ENCODE assay signal across 9 cellular contexts in the genomic region with DNA sequence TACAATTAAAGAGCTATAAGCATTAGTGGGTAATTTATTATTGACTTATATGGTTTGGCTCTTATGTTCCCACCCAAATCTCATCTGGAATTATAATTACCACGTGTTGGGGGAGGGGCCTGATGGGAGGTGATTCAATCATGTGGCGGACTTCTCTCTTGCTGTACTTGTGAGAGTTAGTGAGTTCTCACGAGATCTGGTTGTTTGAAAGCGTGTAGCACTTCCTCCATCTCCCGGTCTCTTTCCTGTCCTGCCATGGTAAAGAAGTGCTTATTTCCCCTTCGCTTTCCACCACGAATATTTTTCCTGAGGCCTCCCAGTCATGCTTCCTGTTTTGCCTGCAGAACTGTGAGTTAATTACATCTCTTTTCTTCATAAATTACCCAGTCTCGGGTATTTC. TPM values are rescaled to one million over a fixed set of nuclear protein-coding genes. Genes with fewer than 3 reads are reported as not detected.
DNase-seq lines count a peak whose midpoint lies in the region; ATAC-seq lines count a peak whose summit lies in the region.
"Had no signal": no experiment of that assay in that cellular context is flagged by ENCODE, and none has a peak within 500 bp of the region (broad histone marks: within the 10 kb centered on the region; RNA-seq: fewer than 3 reads in every experiment).

No MANE protein-coding gene starts in this region.

- peaks cover 3% of the 10 kb centered on the region for H3K27me3 Mint-ChIP-seq in activated naive CD4-positive, alpha-beta T cell treated with anti-CD3 and anti-CD28 coated beads, Interleukin-2, amount 50 U/mL, for 24 hours
- H3K27me3 Mint-ChIP-seq in activated CD4-positive, alpha-beta memory T cell treated with anti-CD3 and anti-CD28 coated beads for 36 hours = no peaks in the 10 kb centered on the region
- H3K27me3 Mint-ChIP-seq in stimulated activated naive B cell treated with anti-CD40 and anti-IgM and Interleukin-4, amounts not matched to agents 10 μg/mL and 1 μg/mL and 100 μg/mL, for 72 hours = peaks cover 8 to 12% of the 10 kb centered on the region in 2 donors

- CTCF ChIA-PET in activated CD4-positive, alpha-beta memory T cell treated with anti-CD3 and anti-CD28 coated beads for 36 hours (lab: Charles Lee) = no interaction called here

- no peak overlapping the region for H3K27ac Mint-ChIP-seq in activated naive CD4-positive, alpha-beta T cell treated with anti-CD3 and anti-CD28 coated beads, Interleukin-2, amount 50 U/mL, for 24 hours
- H3K27ac Mint-ChIP-seq in activated CD4-positive, alpha-beta memory T cell treated with anti-CD3 and anti-CD28 coated beads for 36 hours = no peak overlapping the region
- peak overlapping the region; percentile 69 for H3K27ac Mint-ChIP-seq in stimulated activated naive B cell treated with anti-CD40 and anti-IgM and Interleukin-4, amounts not matched to agents 10 μg/mL and 1 μg/mL and 100 μg/mL, for 72 hours

- no peaks in the 10 kb centered on the region for H3K9me3 Mint-ChIP-seq in activated naive CD4-positive, alpha-beta T cell treated with anti-CD3 and anti-CD28 coated beads, Interleukin-2, amount 50 U/mL, for 24 hours
- no peaks in the 10 kb centered on the region for H3K9me3 Mint-ChIP-seq in activated CD4-positive, alpha-beta memory T cell treated with anti-CD3 and anti-CD28 coated beads for 36 hours
- no peaks in the 10 kb centered on the region for H3K9me3 Mint-ChIP-seq in stimulated activated naive B cell treated with anti-CD40 and anti-IgM and Interleukin-4, amounts not matched to agents 10 μg/mL and 1 μg/mL and 100 μg/mL, for 72 hours

- peak overlapping the region; percentile 87 for H3K4me3 Mint-ChIP-seq in activated naive CD4-positive, alpha-beta T cell treated with anti-CD3 and anti-CD28 coated beads, Interleukin-2, amount 50 U/mL, for 24 hours
- peak overlapping the region; percentile 68 for H3K4me3 Mint-ChIP-seq in activated CD4-positive, alpha-beta memory T cell treated with anti-CD3 and anti-CD28 coated beads for 36 hours
- peak overlapping the region; percentile 72 to 75 for H3K4me3 Mint-ChIP-seq in stimulated activated naive B cell treated with anti-CD40 and anti-IgM and Interleukin-4, amounts not matched to agents 10 μg/mL and 1 μg/mL and 100 μg/mL, for 72 hours

- POLR2A ChIA-PET in activated CD4-positive, alpha-beta memory T cell treated with anti-CD3 and anti-CD28 coated beads for 36 hours (lab: Charles Lee) = no interaction called here

- peak; percentile 71 for ATAC-seq in HG03460 (IDR thresholded peaks at IDR 0.05; ENCODE audit: unreplicated experiment)
- ATAC-seq in stimulated activated naive B cell treated with anti-CD40 and anti-IgM and Interleukin-4, amounts not matched to agents 10 μg/mL and 1 μg/mL and 100 μg/mL, for 72 hours (replicated peaks) = peak; percentile 58 to 60
- ATAC-seq in esophagus mucosa = no peak
- no peak for ATAC-seq in HG03442 (IDR thresholded peaks at IDR 0.05; ENCODE audit: unreplicated experiment)

- intact Hi-C loops in activated CD4-positive, alpha-beta memory T cell treated with anti-CD3 and anti-CD28 coated beads for 36 hours (cut with micrococcal nuclease) = no loop called here

- H3K4me1 Mint-ChIP-seq in activated naive CD4-positive, alpha-beta T cell treated with anti-CD3 and anti-CD28 coated beads, Interleukin-2, amount 50 U/mL, for 24 hours = peaks cover 19% of the 10 kb centered on the region
- peaks cover 13% of the 10 kb centered on the region for H3K4me1 Mint-ChIP-seq in activated CD4-positive, alpha-beta memory T cell treated with anti-CD3 and anti-CD28 coated beads for 36 hours (ENCODE audit: low read depth)
- H3K4me1 Mint-ChIP-seq in stimulated activated naive B cell treated with anti-CD40 and anti-IgM and Interleukin-4, amounts not matched to agents 10 μg/mL and 1 μg/mL and 100 μg/mL, for 72 hours = peaks cover 2 to 6% of the 10 kb centered on the region in 2 donors

- no peak for DNase-seq in activated naive CD4-positive, alpha-beta T cell treated with anti-CD3 and anti-CD28 coated beads, Interleukin-2, amount 50 U/mL, for 16 hours
- DNase-seq in activated CD4-positive, alpha-beta memory T cell treated with anti-CD3 and anti-CD28 coated beads for 36 hours = peak; percentile 25
- no peak for DNase-seq in stimulated activated naive B cell treated with anti-CD40 and anti-IgM and Interleukin-4, amounts not matched to agents 10 μg/mL and 1 μg/mL and 100 μg/mL, for 72 hours
- no peak for DNase-seq in NCI-H2081 (lab: John Stamatoyannopoulos, UW)
- DNase-seq: HCEC 1CT had no signal

- no peaks in the 10 kb centered on the region for H3K36me3 Mint-ChIP-seq in activated naive CD4-positive, alpha-beta T cell treated with anti-CD3 and anti-CD28 coated beads, Interleukin-2, amount 50 U/mL, for 24 hours
- no peaks in the 10 kb centered on the region for H3K36me3 Mint-ChIP-seq in activated CD4-positive, alpha-beta memory T cell treated with anti-CD3 and anti-CD28 coated beads for 36 hours
- no peaks in the 10 kb centered on the region for H3K36me3 Mint-ChIP-seq in stimulated activated naive B cell treated with anti-CD40 and anti-IgM and Interleukin-4, amounts not matched to agents 10 μg/mL and 1 μg/mL and 100 μg/mL, for 72 hours

RNA-seq across cellular contexts. Expression of gene CHORDC1, which starts 28.1 kb away (rescaled TPM):
- 10 to 100 TPM; 62.6 to 71.0 TPM for total RNA-seq in activated CD4-positive, alpha-beta memory T cell treated with anti-CD3 and anti-CD28 coated beads for 36 hours
- 18.7 TPM for total RNA-seq in esophagus mucosa

Comparison
In these comparisons a context has a peak if more than half of its experiments do, and no peak if none do; other contexts are left out.
1. ATAC-seq: peak in HG03460 (single experiment) and stimulated activated naive B cell treated with anti-CD40 and anti-IgM and Interleukin-4, amounts not matched to agents 10 μg/mL and 1 μg/mL and 100 μg/mL, for 72 hours (2 of 2); none in esophagus mucosa (single experiment) and HG03442 (single experiment).
2. Peak in every context shown above with its lines, with median percentiles within 50 percentile points of each other: H3K4me3 Mint-ChIP-seq.